10 cellular contexts compared by ENCODE assay signal in the genomic region with DNA sequence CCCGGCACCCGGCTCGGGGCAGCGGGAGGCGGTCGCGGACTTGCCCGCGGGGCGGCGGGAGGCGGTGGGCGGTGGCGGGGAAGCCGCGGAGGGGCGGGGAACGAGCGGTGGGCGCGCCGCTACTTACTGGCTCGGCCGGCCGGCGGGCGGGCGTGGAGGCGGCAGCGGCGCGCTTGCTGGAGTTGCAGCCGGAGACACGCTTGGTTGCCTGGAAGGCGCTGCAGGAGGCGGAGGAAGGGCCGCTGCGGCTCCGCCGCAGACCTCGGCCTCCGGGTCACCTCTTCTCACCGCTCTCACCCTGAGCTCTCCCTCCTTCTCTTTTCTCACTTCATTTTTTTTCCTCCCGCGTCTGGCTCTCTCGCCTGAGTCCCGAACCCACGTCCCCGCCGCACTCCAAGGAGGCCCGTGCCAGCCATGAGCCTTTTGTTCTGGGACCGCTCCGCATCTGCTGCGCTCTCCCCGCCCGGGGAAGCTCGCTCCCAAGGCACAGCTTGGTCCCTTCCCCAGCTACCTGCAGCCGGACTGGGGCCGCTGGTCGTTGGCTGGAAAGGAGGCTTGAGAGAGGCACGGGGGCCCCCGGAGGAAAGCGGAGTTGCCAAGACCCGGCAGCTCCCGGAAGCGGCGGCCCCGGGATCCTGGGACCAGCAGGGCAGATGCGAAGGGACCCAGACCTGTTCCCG. TPM values are rescaled to one million over a fixed set of nuclear protein-coding genes. Genes with fewer than 3 reads are reported as not detected.
DNase-seq lines count a peak whose midpoint lies in the region; ATAC-seq, FAIRE-seq and TF ChIP-seq lines count a peak whose summit lies in the region.
"Had no signal": no experiment of that assay in that cellular context is flagged by ENCODE, and none has a peak within 500 bp of the region (broad histone marks: within the 10 kb centered on the region; RNA-seq: fewer than 3 reads in every experiment).

No MANE protein-coding gene starts in this region.

- no peak overlapping the region for H3K27ac Mint-ChIP-seq in activated naive CD8-positive, alpha-beta T cell treated with anti-CD3 and anti-CD28 coated beads, Interleukin-2, amount 10 ng/mL, durations not matched to agents 7 days and 5 days

- peaks cover 49% of the 10 kb centered on the region for H3K27me3 Mint-ChIP-seq in activated naive CD8-positive, alpha-beta T cell treated with anti-CD3 and anti-CD28 coated beads, Interleukin-2, amount 10 ng/mL, durations not matched to agents 7 days and 5 days

- DNase-seq in A549 (ENCODE audit: low read depth in 1 of 2, low spot score in 1 of 2) = no peak
- DNase-seq in GM12864 (ENCODE audit: low read depth) = peak; percentile 44
- DNase-seq in HEK293T (ENCODE audit: extremely low spot score) = peak; percentile 37
- peak; percentile 67 for DNase-seq in NCI-H1105 treated with DMSO at 0.1 percent for 48 hours (lab: John Stamatoyannopoulos, UW)
- peak; percentile 43 for DNase-seq in activated naive CD8-positive, alpha-beta T cell treated with anti-CD3 and anti-CD28 coated beads, Interleukin-2, amount 10 ng/mL, durations not matched to agents 7 days and 5 days
- DNase-seq in kidney glomerular epithelial cell (lab: John Stamatoyannopoulos, UW) = peak; percentile 9
- no peak for DNase-seq in NCI-H2107 treated with DMSO at 0.1 percent for 48 hours (lab: John Stamatoyannopoulos, UW; ENCODE audit: unreplicated experiment)
- no peak for DNase-seq in midbrain (lab: John Stamatoyannopoulos, UW)

- no peak for TF ChIP-seq RAD21 in A549 (conservative IDR thresholded peaks at IDR 0.05 in 1 of 2, IDR thresholded peaks at IDR 0.05 in 1 of 2)

- H3K9me3 ChIP-seq in A549 = no peaks in the 10 kb centered on the region

- H3K4me3 Mint-ChIP-seq in activated naive CD8-positive, alpha-beta T cell treated with anti-CD3 and anti-CD28 coated beads, Interleukin-2, amount 10 ng/mL, durations not matched to agents 7 days and 5 days = peak overlapping the region; percentile 76

- H3K4me1 Mint-ChIP-seq in activated naive CD8-positive, alpha-beta T cell treated with anti-CD3 and anti-CD28 coated beads, Interleukin-2, amount 10 ng/mL, durations not matched to agents 7 days and 5 days = peaks cover 6% of the 10 kb centered on the region

- no peak overlapping the region for H3K27ac ChIP-seq in A549

- no peak for TF ChIP-seq POLR2A in A549 (IDR thresholded peaks at IDR 0.05; ENCODE audit: low read length)

- H3K4me1 ChIP-seq in A549 = no peaks in the 10 kb centered on the region

- no peak for TF ChIP-seq CTCF in A549 (IDR thresholded peaks at IDR 0.05)
- no peak for TF ChIP-seq CTCF in GM12864 (IDR thresholded peaks at IDR 0.05; ENCODE audit: low read depth, low read length, missing control alignments)

- ATAC-seq in A549 = peak in 1 of 2 experiments; percentile 48; a peak in 3 of 6 replicates
- ATAC-seq in activated naive CD8-positive, alpha-beta T cell treated with anti-CD3 and anti-CD28 coated beads, Interleukin-2, amount 10 ng/mL, durations not matched to agents 7 days and 5 days (ENCODE audit: low read depth) = peak; percentile 33

- POLR2A ChIA-PET in A549 (lab: Yijun Ruan, JAX) (no interaction called here), HEK293T (lab: Yijun Ruan, JAX) (no interaction called here)
- POLR2A ChIA-PET in activated naive CD8-positive, alpha-beta T cell treated with anti-CD3 and anti-CD28 coated beads, Interleukin-2, amount 10 ng/mL, durations not matched to agents 7 days and 5 days (lab: Charles Lee) = no interaction called here

- TF ChIP-seq EP300 in A549 (IDR thresholded peaks at IDR 0.05) = no peak

- 15% methylated on average over 24 of the region's 70 CpGs for WGBS in A549 (ENCODE audit: missing lambda C conversion rate)

- FAIRE-seq in A549 (lab: Jason Lieb, UNC) = no peak

- H3K36me3 Mint-ChIP-seq in activated naive CD8-positive, alpha-beta T cell treated with anti-CD3 and anti-CD28 coated beads, Interleukin-2, amount 10 ng/mL, durations not matched to agents 7 days and 5 days = no peaks in the 10 kb centered on the region

- no peaks in the 10 kb centered on the region for H3K9me3 Mint-ChIP-seq in activated naive CD8-positive, alpha-beta T cell treated with anti-CD3 and anti-CD28 coated beads, Interleukin-2, amount 10 ng/mL, durations not matched to agents 7 days and 5 days

- CTCF ChIA-PET in A549 (lab: Yijun Ruan, JAX) = interaction anchor here (0.9 kb wide), 1 partner anchor 24 kb away, joined by 3 read pairs; no protein-coding TSS in a partner anchor
- CTCF ChIA-PET in HEK293T (lab: Yijun Ruan, JAX) = no interaction called here

- H3K4me3 ChIP-seq in A549 (peak overlapping the region; percentile 34), GM12864 (ENCODE audit: low read depth, low read length) (peak overlapping the region; percentile 55)

- peak overlapping the region; percentile 65 for H3K4me2 ChIP-seq in A549

TF ChIP-seq in A549, 52 proteins besides CTCF, POLR2A, EP300 and RAD21:
- TF ChIP-seq TP53 (CRISPR knock-in tag; IDR thresholded peaks at IDR 0.05) (no peak), BHLHE40 (IDR thresholded peaks at IDR 0.05; ENCODE audit: low read depth, low read length) (no peak), JUNB (IDR thresholded peaks at IDR 0.05) (no peak), HDAC2 (IDR thresholded peaks at IDR 0.05) (no peak), KDM1A (IDR thresholded peaks at IDR 0.05; ENCODE audit: low read depth) (no peak), HOXA7 (CRISPR knock-in tag; IDR thresholded peaks at IDR 0.05) (no peak), ZSCAN20 (CRISPR knock-in tag; IDR thresholded peaks at IDR 0.05) (no peak), FOSB (CRISPR knock-in tag; IDR thresholded peaks at IDR 0.05) (no peak), ZNF302 (CRISPR knock-in tag; IDR thresholded peaks at IDR 0.05) (no peak), KDM5A (IDR thresholded peaks at IDR 0.05) (no peak), RNF2 (IDR thresholded peaks at IDR 0.05; ENCODE audit: borderline replicate concordance, low read depth) (no peak), CEBPB (IDR thresholded peaks at IDR 0.05) (no peak)
- TF ChIP-seq, protein P1, sequence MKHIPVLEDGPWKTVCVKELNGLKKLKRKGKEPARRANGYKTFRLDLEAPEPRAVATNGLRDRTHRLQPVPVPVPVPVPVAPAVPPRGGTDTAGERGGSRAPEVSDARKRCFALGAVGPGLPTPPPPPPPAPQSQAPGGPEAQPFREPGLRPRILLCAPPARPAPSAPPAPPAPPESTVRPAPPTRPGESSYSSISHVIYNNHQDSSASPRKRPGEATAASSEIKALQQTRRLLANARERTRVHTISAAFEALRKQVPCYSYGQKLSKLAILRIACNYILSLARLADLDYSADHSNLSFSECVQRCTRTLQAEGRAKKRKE (CRISPR knock-in tag; IDR thresholded peaks at IDR 0.05; ENCODE audit: low read depth) = no peak
- TF ChIP-seq, protein P2, sequence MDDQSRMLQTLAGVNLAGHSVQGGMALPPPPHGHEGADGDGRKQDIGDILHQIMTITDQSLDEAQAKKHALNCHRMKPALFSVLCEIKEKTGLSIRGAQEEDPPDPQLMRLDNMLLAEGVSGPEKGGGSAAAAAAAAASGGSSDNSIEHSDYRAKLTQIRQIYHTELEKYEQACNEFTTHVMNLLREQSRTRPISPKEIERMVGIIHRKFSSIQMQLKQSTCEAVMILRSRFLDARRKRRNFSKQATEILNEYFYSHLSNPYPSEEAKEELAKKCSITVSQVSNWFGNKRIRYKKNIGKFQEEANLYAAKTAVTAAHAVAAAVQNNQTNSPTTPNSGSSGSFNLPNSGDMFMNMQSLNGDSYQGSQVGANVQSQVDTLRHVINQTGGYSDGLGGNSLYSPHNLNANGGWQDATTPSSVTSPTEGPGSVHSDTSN (IDR thresholded peaks at IDR 0.05) = no peak

TF ChIP-seq in HEK293T, 16 proteins besides CTCF, POLR2A, EP300 and RAD21:
- TF ChIP-seq SUZ12 (IDR thresholded peaks at IDR 0.05) = no peak
- no peak for TF ChIP-seq FOXK2 (IDR thresholded peaks at IDR 0.05)
- TF ChIP-seq TARDBP (IDR thresholded peaks at IDR 0.05) = no peak
- no peak for TF ChIP-seq FOXM1 (IDR thresholded peaks at IDR 0.05; ENCODE audit: borderline replicate concordance)
- TF ChIP-seq ARNT (IDR thresholded peaks at IDR 0.05) = no peak
- TF ChIP-seq BHLHE40 (IDR thresholded peaks at IDR 0.05; ENCODE audit: borderline replicate concordance) = no peak
- no peak for TF ChIP-seq LEF1 (IDR thresholded peaks at IDR 0.05; ENCODE audit: borderline replicate concordance)
- TF ChIP-seq L3MBTL2 (conservative IDR thresholded peaks at IDR 0.05) = no peak
- no peak for TF ChIP-seq FOXA1 (IDR thresholded peaks at IDR 0.05)
- TF ChIP-seq, protein P3, sequence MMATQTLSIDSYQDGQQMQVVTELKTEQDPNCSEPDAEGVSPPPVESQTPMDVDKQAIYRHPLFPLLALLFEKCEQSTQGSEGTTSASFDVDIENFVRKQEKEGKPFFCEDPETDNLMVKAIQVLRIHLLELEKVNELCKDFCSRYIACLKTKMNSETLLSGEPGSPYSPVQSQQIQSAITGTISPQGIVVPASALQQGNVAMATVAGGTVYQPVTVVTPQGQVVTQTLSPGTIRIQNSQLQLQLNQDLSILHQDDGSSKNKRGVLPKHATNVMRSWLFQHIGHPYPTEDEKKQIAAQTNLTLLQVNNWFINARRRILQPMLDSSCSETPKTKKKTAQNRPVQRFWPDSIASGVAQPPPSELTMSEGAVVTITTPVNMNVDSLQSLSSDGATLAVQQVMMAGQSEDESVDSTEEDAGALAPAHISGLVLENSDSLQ (IDR thresholded peaks at IDR 0.05) = no peak
- no peak for TF ChIP-seq NFRKB (IDR thresholded peaks at IDR 0.05)
- TF ChIP-seq SP1 (IDR thresholded peaks at IDR 0.05) = no peak
- no peak for TF ChIP-seq ZNF384 (IDR thresholded peaks at IDR 0.05)
- no peak for TF ChIP-seq HDGF (IDR thresholded peaks at IDR 0.05; ENCODE audit: borderline replicate concordance)
- no peak for TF ChIP-seq ELF4 (IDR thresholded peaks at IDR 0.05)

RNA-seq across cellular contexts. Expression of a gene that starts 0.6 kb away (rescaled TPM):
- polyA plus RNA-seq in A549 (2011; rRNA removed) (not detected in 2 replicates), A549 (2017; fragmentation: RNase III; extraction: RNeasy Plus Mini Kit Qiagen cat#74134 plus additional on column Dnase treatment) (not detected in 3 replicates)
- not detected in 2 replicates for polyA plus RNA-seq in A549 (2012; cell fraction: cytosol; rRNA removed)
- polyA plus RNA-seq in A549 (2012; cell fraction: nucleus; rRNA removed) = not detected in 2 replicates
- polyA minus RNA-seq in A549 (2011; rRNA and poly(A)+ RNA removed) = 0.04 TPM in 1 of 2 replicates, not detected in the other
- not detected for total RNA-seq in activated naive CD8-positive, alpha-beta T cell treated with anti-CD3 and anti-CD28 coated beads, Interleukin-2, amount 10 ng/mL, durations not matched to agents 7 days and 5 days
- total RNA-seq: glomerular endothelial cell, HT1080 had no signal

Comparison
In these comparisons a context has a peak if more than half of its experiments do, and no peak if none do; other contexts are left out.
1. DNase-seq: peak in GM12864 (single experiment), HEK293T (single experiment), NCI-H1105 treated with DMSO at 0.1 percent for 48 hours (single experiment), activated naive CD8-positive, alpha-beta T cell treated with anti-CD3 and anti-CD28 coated beads, Interleukin-2, amount 10 ng/mL, durations not matched to agents 7 days and 5 days (single experiment) and kidney glomerular epithelial cell (single experiment); none in A549 (0 of 2), NCI-H2107 treated with DMSO at 0.1 percent for 48 hours (single experiment) and midbrain (single experiment).